In the genomic region with DNA sequence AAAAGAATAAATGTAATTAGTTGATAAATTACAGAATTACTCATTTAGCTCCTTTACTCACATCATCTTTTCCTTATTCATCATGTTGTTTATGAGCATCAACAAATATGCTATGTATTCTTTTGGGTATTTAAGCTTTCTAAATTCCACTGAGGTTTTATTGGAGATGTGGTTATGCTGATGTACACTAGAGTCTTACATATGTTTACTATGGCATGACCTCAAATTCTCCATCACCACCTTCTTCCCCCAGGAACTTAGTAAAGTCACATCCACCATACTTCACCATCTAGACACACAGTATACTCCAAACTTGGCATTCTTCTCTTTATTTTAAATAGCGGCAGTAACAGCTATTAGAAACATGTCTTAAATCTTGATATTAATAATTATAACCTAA, we compare ENCODE assay signal across 1 cellular context.
TF ChIP-seq lines count a peak whose summit lies in the region.

No MANE protein-coding gene starts in this region.

TF ChIP-seq in IMR-90, 13 proteins besides CTCF, POLR2A, EP300 and RAD21 (continued from another document):
- TF ChIP-seq, protein P1, sequence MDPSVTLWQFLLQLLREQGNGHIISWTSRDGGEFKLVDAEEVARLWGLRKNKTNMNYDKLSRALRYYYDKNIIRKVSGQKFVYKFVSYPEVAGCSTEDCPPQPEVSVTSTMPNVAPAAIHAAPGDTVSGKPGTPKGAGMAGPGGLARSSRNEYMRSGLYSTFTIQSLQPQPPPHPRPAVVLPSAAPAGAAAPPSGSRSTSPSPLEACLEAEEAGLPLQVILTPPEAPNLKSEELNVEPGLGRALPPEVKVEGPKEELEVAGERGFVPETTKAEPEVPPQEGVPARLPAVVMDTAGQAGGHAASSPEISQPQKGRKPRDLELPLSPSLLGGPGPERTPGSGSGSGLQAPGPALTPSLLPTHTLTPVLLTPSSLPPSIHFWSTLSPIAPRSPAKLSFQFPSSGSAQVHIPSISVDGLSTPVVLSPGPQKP (IDR thresholded peaks at IDR 0.05; ENCODE audit: borderline replicate concordance, low read depth, low read length): no peak
